ENCODE assay signal across 2 cellular contexts in the genomic region with DNA sequence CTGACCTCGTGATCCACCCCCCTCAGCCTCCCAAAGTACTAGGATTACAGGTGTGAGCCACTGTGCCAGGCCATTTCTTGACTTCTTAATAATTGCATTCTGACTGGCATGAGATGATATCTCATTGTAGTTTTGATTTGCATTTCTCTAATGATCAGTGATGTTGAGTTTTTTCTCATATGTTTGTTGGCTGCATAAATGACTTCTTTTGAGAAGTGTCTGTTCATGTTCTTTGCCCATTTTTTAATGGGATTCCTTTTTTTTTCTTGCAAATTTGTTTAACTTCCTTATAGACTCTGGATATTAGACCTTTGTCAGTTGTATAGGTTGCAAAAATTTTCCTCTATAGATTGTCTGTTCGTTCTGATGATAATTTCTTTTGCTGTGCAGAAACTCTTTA. TPM values are rescaled to one million over a fixed set of nuclear protein-coding genes. Genes with fewer than 3 reads are reported as not detected.
"Had no signal": no experiment of that assay in that cellular context is flagged by ENCODE, and none has a peak within 500 bp of the region (broad histone marks: within the 10 kb centered on the region; RNA-seq: fewer than 3 reads in every experiment).

No MANE protein-coding gene starts in this region.

RNA-seq across cellular contexts. Expression of a gene that starts 7.4 kb away (rescaled TPM):
- total RNA-seq: Peyer's patch, T-cell had no signal
